ENCODE assay signal across 1 cellular context in the genomic region with DNA sequence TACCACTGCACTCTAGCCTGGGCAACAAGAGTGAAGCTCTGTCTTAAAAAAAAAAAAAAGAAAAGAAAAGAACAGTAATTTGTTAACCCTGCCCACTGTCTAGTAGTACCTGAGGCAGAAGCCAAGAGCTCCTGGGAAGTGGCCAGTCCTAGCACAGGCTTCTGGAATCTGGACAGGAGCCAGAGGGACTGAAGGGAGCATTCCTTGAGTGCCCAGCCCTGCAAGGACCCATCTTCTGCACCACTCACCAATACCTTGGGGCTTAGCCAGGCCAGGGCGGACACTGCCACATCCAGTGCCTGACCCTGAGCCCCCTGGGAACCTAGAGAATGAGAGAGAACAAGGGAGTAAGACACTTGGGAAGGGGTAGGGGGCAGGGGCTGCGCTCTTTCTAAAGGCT.
TF ChIP-seq lines count a peak whose summit lies in the region.

No MANE protein-coding gene starts in this region.

TF ChIP-seq in GM12878, 131 proteins besides CTCF, POLR2A, EP300 and RAD21:
- TF ChIP-seq JUNB (IDR thresholded peaks at IDR 0.05) (no peak), MEF2B (IDR thresholded peaks at IDR 0.05; ENCODE audit: partially characterized antibody, poor library complexity, severe bottlenecking) (no peak), GABPA (IDR thresholded peaks at IDR 0.05; ENCODE audit: low read depth) (no peak), RBBP5 (conservative IDR thresholded peaks at IDR 0.05) (no peak), SPI1 (IDR thresholded peaks at IDR 0.05; ENCODE audit: borderline replicate concordance, insufficient read depth, low read depth, low read length) (no peak), TAF1 (IDR thresholded peaks at IDR 0.05; ENCODE audit: borderline replicate concordance, low read depth, low read length) (no peak), ZNF384 (IDR thresholded peaks at IDR 0.05; ENCODE audit: borderline replicate concordance, low read depth, low read length) (no peak), CREB1 (IDR thresholded peaks at IDR 0.05; ENCODE audit: low read depth) (no peak), NR2F1 (conservative IDR thresholded peaks at IDR 0.05) (no peak), TBL1XR1 (IDR thresholded peaks at IDR 0.05; ENCODE audit: low read depth, low read length) (no peak)
- TF ChIP-seq, protein P1, sequence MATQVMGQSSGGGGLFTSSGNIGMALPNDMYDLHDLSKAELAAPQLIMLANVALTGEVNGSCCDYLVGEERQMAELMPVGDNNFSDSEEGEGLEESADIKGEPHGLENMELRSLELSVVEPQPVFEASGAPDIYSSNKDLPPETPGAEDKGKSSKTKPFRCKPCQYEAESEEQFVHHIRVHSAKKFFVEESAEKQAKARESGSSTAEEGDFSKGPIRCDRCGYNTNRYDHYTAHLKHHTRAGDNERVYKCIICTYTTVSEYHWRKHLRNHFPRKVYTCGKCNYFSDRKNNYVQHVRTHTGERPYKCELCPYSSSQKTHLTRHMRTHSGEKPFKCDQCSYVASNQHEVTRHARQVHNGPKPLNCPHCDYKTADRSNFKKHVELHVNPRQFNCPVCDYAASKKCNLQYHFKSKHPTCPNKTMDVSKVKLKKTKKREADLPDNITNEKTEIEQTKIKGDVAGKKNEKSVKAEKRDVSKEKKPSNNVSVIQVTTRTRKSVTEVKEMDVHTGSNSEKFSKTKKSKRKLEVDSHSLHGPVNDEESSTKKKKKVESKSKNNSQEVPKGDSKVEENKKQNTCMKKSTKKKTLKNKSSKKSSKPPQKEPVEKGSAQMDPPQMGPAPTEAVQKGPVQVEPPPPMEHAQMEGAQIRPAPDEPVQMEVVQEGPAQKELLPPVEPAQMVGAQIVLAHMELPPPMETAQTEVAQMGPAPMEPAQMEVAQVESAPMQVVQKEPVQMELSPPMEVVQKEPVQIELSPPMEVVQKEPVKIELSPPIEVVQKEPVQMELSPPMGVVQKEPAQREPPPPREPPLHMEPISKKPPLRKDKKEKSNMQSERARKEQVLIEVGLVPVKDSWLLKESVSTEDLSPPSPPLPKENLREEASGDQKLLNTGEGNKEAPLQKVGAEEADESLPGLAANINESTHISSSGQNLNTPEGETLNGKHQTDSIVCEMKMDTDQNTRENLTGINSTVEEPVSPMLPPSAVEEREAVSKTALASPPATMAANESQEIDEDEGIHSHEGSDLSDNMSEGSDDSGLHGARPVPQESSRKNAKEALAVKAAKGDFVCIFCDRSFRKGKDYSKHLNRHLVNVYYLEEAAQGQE (IDR thresholded peaks at IDR 0.05; ENCODE audit: low read depth, low read length) = no peak
- TF ChIP-seq, protein P2, sequence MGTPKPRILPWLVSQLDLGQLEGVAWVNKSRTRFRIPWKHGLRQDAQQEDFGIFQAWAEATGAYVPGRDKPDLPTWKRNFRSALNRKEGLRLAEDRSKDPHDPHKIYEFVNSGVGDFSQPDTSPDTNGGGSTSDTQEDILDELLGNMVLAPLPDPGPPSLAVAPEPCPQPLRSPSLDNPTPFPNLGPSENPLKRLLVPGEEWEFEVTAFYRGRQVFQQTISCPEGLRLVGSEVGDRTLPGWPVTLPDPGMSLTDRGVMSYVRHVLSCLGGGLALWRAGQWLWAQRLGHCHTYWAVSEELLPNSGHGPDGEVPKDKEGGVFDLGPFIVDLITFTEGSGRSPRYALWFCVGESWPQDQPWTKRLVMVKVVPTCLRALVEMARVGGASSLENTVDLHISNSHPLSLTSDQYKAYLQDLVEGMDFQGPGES (IDR thresholded peaks at IDR 0.05) = no peak
